1 cellular context compared by ENCODE assay signal in genomic region chr20:1184638-1185315, GRCh38.
TF ChIP-seq lines count a peak whose summit lies in the region.

TSS of gene TMEM74B (minus strand) at chr20:1184981. CDS start at chr20:1183801, 1,180 bp downstream.

TF ChIP-seq in HepG2, 621 proteins besides CTCF, POLR2A, EP300 and RAD21 (continued from another document and continues in another):
- TF ChIP-seq RERE (CRISPR knock-in tag; IDR thresholded peaks at IDR 0.05; ENCODE audit: low read depth) (no peak), ZNF430 (CRISPR knock-in tag; IDR thresholded peaks at IDR 0.05) (0 out of 2 replicates have a peak, but pooled peaks have one; percentile 36), ZBTB44 (CRISPR knock-in tag; IDR thresholded peaks at IDR 0.05) (no peak), ZSCAN12 (CRISPR knock-in tag; IDR thresholded peaks at IDR 0.05) (0 out of 2 replicates have a peak, but pooled peaks have one; percentile 1), TEAD3 (CRISPR knock-in tag; optimal IDR thresholded peaks at IDR 0.05; ENCODE audit: borderline replicate concordance) (no peak), JUN (CRISPR knock-in tag; IDR thresholded peaks at IDR 0.05) (no peak), SAP130 (CRISPR knock-in tag; IDR thresholded peaks at IDR 0.05; ENCODE audit: low read depth) (peak; percentile 10; the same call in 1 of the 2 replicates), DZIP1 (CRISPR knock-in tag; IDR thresholded peaks at IDR 0.05) (peak; percentile 83; the same call in 1 of the 2 replicates), ZNF547 (CRISPR knock-in tag; IDR thresholded peaks at IDR 0.05) (peak; percentile 57; the same call in 1 of the 2 replicates), HNRNPLL (IDR thresholded peaks at IDR 0.05; ENCODE audit: low read depth, low read length, poor library complexity, severe bottlenecking) (peak; percentile 83), THAP11 (CRISPR knock-in tag; IDR thresholded peaks at IDR 0.05) (peak; percentile 30; the same call in 1 of the 2 replicates), ZNF282 (IDR thresholded peaks at IDR 0.05; ENCODE audit: partially characterized antibody) (no peak), MEIS1 (CRISPR knock-in tag; IDR thresholded peaks at IDR 0.05; ENCODE audit: borderline replicate concordance) (0 out of 2 replicates have a peak, but pooled peaks have one; percentile 52), ZBTB43 (CRISPR knock-in tag; conservative IDR thresholded peaks at IDR 0.05) (0 out of 2 replicates have a peak, but pooled peaks have one; percentile 32), ZNF276 (CRISPR knock-in tag; IDR thresholded peaks at IDR 0.05; ENCODE audit: low read depth) (peak; percentile 47; the same call in 1 of the 2 replicates), ZNF672 (CRISPR knock-in tag; IDR thresholded peaks at IDR 0.05) (no peak), MATR3 (CRISPR knock-in tag; IDR thresholded peaks at IDR 0.05) (no peak), PHB2 (IDR thresholded peaks at IDR 0.05; ENCODE audit: partially characterized antibody) (no peak), SP140L (CRISPR knock-in tag; IDR thresholded peaks at IDR 0.05; ENCODE audit: borderline replicate concordance) (no peak), ZNF589 (CRISPR knock-in tag; conservative IDR thresholded peaks at IDR 0.05) (no peak; the same call in 1 of the 2 replicates), ZNF841 (CRISPR knock-in tag; IDR thresholded peaks at IDR 0.05; ENCODE audit: borderline replicate concordance) (0 out of 2 replicates have a peak, but pooled peaks have one; percentile 42), NR2F2 (IDR thresholded peaks at IDR 0.05; ENCODE audit: borderline replicate concordance, low read depth) (no peak), SP2 (CRISPR knock-in tag; IDR thresholded peaks at IDR 0.05) (no peak), ZNF44 (CRISPR knock-in tag; IDR thresholded peaks at IDR 0.05) (peak; percentile 73; the same call in 1 of the 2 replicates), DR1 (CRISPR knock-in tag; IDR thresholded peaks at IDR 0.05) (no peak), SRY (CRISPR knock-in tag; IDR thresholded peaks at IDR 0.05) (0 out of 2 replicates have a peak, but pooled peaks have one; percentile 37), TIGD3 (CRISPR knock-in tag; IDR thresholded peaks at IDR 0.05; ENCODE audit: borderline replicate concordance) (no peak), CHD4 (IDR thresholded peaks at IDR 0.05; ENCODE audit: borderline replicate concordance, low read length) (no peak), MAFG (CRISPR knock-in tag; IDR thresholded peaks at IDR 0.05) (no peak), GMEB1 (CRISPR knock-in tag; IDR thresholded peaks at IDR 0.05; ENCODE audit: borderline replicate concordance) (no peak), MAFK (conservative IDR thresholded peaks at IDR 0.05 in 1 of 2, IDR thresholded peaks at IDR 0.05 in 1 of 2; ENCODE audit: low read length in 2 of 2) (no peak), ZNF143 (CRISPR knock-in tag; IDR thresholded peaks at IDR 0.05) (no peak), HOXD1 (CRISPR knock-in tag; IDR thresholded peaks at IDR 0.05) (0 out of 2 replicates have a peak, but pooled peaks have one; percentile 27), ZNF776 (CRISPR knock-in tag; IDR thresholded peaks at IDR 0.05) (peak; percentile 83; the same call in 1 of the 2 replicates), ARNTL (CRISPR knock-in tag; IDR thresholded peaks at IDR 0.05) (peak; percentile 27; the same call in 1 of the 2 replicates), MBD4 (IDR thresholded peaks at IDR 0.05; ENCODE audit: borderline replicate concordance, low read length) (no peak), SIX4 (CRISPR knock-in tag; IDR thresholded peaks at IDR 0.05) (no peak)
- TF ChIP-seq, protein P1, sequence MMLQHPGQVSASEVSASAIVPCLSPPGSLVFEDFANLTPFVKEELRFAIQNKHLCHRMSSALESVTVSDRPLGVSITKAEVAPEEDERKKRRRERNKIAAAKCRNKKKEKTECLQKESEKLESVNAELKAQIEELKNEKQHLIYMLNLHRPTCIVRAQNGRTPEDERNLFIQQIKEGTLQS (CRISPR knock-in tag; IDR thresholded peaks at IDR 0.05) = no peak
- TF ChIP-seq, protein P2, sequence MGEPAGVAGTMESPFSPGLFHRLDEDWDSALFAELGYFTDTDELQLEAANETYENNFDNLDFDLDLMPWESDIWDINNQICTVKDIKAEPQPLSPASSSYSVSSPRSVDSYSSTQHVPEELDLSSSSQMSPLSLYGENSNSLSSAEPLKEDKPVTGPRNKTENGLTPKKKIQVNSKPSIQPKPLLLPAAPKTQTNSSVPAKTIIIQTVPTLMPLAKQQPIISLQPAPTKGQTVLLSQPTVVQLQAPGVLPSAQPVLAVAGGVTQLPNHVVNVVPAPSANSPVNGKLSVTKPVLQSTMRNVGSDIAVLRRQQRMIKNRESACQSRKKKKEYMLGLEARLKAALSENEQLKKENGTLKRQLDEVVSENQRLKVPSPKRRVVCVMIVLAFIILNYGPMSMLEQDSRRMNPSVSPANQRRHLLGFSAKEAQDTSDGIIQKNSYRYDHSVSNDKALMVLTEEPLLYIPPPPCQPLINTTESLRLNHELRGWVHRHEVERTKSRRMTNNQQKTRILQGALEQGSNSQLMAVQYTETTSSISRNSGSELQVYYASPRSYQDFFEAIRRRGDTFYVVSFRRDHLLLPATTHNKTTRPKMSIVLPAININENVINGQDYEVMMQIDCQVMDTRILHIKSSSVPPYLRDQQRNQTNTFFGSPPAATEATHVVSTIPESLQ (CRISPR knock-in tag; conservative IDR thresholded peaks at IDR 0.05) = no peak
- TF ChIP-seq, protein P3, sequence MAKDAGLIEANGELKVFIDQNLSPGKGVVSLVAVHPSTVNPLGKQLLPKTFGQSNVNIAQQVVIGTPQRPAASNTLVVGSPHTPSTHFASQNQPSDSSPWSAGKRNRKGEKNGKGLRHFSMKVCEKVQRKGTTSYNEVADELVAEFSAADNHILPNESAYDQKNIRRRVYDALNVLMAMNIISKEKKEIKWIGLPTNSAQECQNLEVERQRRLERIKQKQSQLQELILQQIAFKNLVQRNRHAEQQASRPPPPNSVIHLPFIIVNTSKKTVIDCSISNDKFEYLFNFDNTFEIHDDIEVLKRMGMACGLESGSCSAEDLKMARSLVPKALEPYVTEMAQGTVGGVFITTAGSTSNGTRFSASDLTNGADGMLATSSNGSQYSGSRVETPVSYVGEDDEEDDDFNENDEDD (CRISPR knock-in tag; IDR thresholded peaks at IDR 0.05; ENCODE audit: borderline replicate concordance) = peak; percentile 75
